Comparison of ENCODE assay signal across 11 cellular contexts in genomic region chr9:117034862-117035261, GRCh38.
DNase-seq lines count a peak whose midpoint lies in the region; ATAC-seq and TF ChIP-seq lines count a peak whose summit lies in the region.
"Had no signal": no experiment of that assay in that cellular context is flagged by ENCODE, and none has a peak within 500 bp of the region (broad histone marks: within the 10 kb centered on the region; RNA-seq: fewer than 3 reads in every experiment).

No MANE protein-coding gene starts in this region.

- no peaks in the 10 kb centered on the region for H3K27me3 ChIP-seq in cardiac muscle cell
- no peaks in the 10 kb centered on the region for H3K27me3 ChIP-seq in testis
- H3K27me3 ChIP-seq: spleen had no signal

- H3K36me3 ChIP-seq in cardiac muscle cell (no peaks in the 10 kb centered on the region), testis (ENCODE audit: low read depth, missing control alignments) (no peaks in the 10 kb centered on the region)
- H3K36me3 ChIP-seq: spleen had no signal

- H3K4me1 ChIP-seq in cardiac muscle cell (ENCODE audit: low read depth) (no peaks in the 10 kb centered on the region), testis (no peaks in the 10 kb centered on the region)
- H3K4me1 ChIP-seq: spleen had no signal

- H3K27ac ChIP-seq in cardiac muscle cell (no peak overlapping the region), testis (no peak overlapping the region)
- H3K27ac ChIP-seq: spleen had no signal

- no peak for TF ChIP-seq POLR2A in testis (IDR thresholded peaks at IDR 0.05)

- DNase-seq in cardiac muscle cell (ENCODE audit: low read depth in 1 of 2, low spot score in 1 of 2) = peak; percentile 4 to 56
- DNase-seq in cardiac septum (ENCODE audit: low spot score) = no peak
- DNase-seq in RKO (ENCODE audit: low spot score) = peak; percentile 24
- DNase-seq in epithelial cell of esophagus (ENCODE audit: low read depth) = peak; percentile 53
- peak; percentile 15 for DNase-seq in testis
- DNase-seq in NCI-H524 (lab: John Stamatoyannopoulos, UW) = no peak
- no peak for DNase-seq in left lobe of liver (ENCODE audit: low spot score)
- DNase-seq: activated CD4-positive, alpha-beta T cell treated with anti-CD3 and anti-CD28 coated beads, Interleukin-2, amount 50 U/mL, for 4 hours; NCI-H446 treated with DMSO at 0.1 percent for 48 hours; spleen had no signal

- TF ChIP-seq CTCF in cardiac muscle cell (IDR thresholded peaks at IDR 0.05; ENCODE audit: low read depth, low read length) = no peak
- TF ChIP-seq CTCF in epithelial cell of esophagus (IDR thresholded peaks at IDR 0.05; ENCODE audit: insufficient read depth, low read depth, low read length, missing control alignments) = no peak
- no peak for TF ChIP-seq CTCF in testis (IDR thresholded peaks at IDR 0.05)

- H3K9me3 ChIP-seq in cardiac muscle cell (ENCODE audit: low read depth) (no peaks in the 10 kb centered on the region), testis (no peaks in the 10 kb centered on the region)
- H3K9me3 ChIP-seq: spleen had no signal

- H3K4me3 ChIP-seq in cardiac muscle cell (no peak overlapping the region), epithelial cell of esophagus (ENCODE audit: low read length) (no peak overlapping the region), testis (no peak overlapping the region)
- H3K4me3 ChIP-seq: spleen had no signal

- WGBS in testis, 2 donors = 21 to 28% methylated on average over 2 of the region's 2 CpGs

- intact Hi-C loops in cardiac septum (cut with DNase I) (no loop called here), testis (cut with DNase I; ENCODE audit: low total_unique reads) (no loop called here)

- ATAC-seq in GM19023 (IDR thresholded peaks at IDR 0.05; ENCODE audit: unreplicated experiment) (no peak), left lobe of liver (no peak)

Comparison
In these comparisons a context has a peak if more than half of its experiments do, and no peak if none do; other contexts are left out.
1. DNase-seq: peak in cardiac muscle cell (2 of 2), RKO (single experiment), epithelial cell of esophagus (single experiment) and testis (single experiment); none in cardiac septum (single experiment), NCI-H524 (0 of 2) and left lobe of liver (single experiment).